37 cellular contexts compared by ENCODE assay signal in the genomic region with DNA sequence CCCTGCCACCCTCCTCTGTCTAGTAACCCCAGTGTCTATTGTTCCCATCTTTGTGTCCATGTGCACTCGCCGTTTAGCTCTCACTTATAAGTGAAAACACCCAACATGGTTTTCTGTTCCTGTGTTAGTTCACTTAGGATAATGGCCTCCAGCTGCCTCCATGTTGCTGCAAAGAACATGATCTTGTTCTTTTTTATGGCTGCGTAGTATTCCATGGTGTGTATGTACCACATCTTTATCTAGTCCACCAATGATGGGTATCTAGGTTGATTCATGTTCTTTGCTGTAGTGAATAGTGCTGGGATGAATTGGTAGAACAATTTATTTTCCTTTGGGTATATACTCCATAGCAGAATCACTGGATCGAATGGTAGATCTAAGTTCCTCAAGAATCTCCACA. TPM values are rescaled to one million over a fixed set of nuclear protein-coding genes. Genes with fewer than 3 reads are reported as not detected.
"Had no signal": no experiment of that assay in that cellular context is flagged by ENCODE, and none has a peak within 500 bp of the region (broad histone marks: within the 10 kb centered on the region; RNA-seq: fewer than 3 reads in every experiment).

No MANE protein-coding gene starts in this region.

- H3K27me3 ChIP-seq: MG63 had no signal

- H3K36me3 ChIP-seq: MG63 had no signal

- H3K4me2 ChIP-seq: KMS-11 had no signal

- H3K4me3 ChIP-seq: MG63 had no signal

- H3K9ac ChIP-seq: KMS-11 had no signal

- H3K27ac ChIP-seq: KMS-11 had no signal

- DNase-seq: Karpas-422, Kasumi-1, MG63, MM.1S, MV-4-11, NCI-H1048, NCI-H1092, NCI-H1092 treated with DMSO at 0.1 percent for 48 hours, NCI-H1105, NCI-H1105 treated with DMSO at 0.1 percent for 48 hours, NCI-H1417, NCI-H1417 treated with DMSO at 0.1 percent for 48 hours, NCI-H1436, NCI-H1436 treated with DMSO at 0.1 percent for 48 hours, NCI-H146, NCI-H1694, NCI-H1694 treated with DMSO at 0.1 percent for 48 hours, NCI-H187, NCI-H187 treated with DMSO at 0.1 percent for 48 hours, NCI-H1930, NCI-H2029, NCI-H2029 treated with DMSO at 0.1 percent for 48 hours, NCI-H2081, NCI-H2081 treated with DMSO at 0.1 percent for 48 hours, NCI-H2107, NCI-H2171 treated with DMSO at 0.1 percent for 48 hours, NCI-H2227 treated with DMSO at 0.1 percent for 48 hours, NCI-H226, NCI-H345, NCI-H446, NCI-H446 treated with DMSO at 0.1 percent for 48 hours, NCI-H510A, NCI-H510A treated with DMSO at 0.1 percent for 48 hours, NCI-H524 had no signal

RNA-seq across cellular contexts. Expression of a gene that starts 51.0 kb away (rescaled TPM):
- total RNA-seq: MCF 10A, NCI-H460 had no signal
